In the genomic region with DNA sequence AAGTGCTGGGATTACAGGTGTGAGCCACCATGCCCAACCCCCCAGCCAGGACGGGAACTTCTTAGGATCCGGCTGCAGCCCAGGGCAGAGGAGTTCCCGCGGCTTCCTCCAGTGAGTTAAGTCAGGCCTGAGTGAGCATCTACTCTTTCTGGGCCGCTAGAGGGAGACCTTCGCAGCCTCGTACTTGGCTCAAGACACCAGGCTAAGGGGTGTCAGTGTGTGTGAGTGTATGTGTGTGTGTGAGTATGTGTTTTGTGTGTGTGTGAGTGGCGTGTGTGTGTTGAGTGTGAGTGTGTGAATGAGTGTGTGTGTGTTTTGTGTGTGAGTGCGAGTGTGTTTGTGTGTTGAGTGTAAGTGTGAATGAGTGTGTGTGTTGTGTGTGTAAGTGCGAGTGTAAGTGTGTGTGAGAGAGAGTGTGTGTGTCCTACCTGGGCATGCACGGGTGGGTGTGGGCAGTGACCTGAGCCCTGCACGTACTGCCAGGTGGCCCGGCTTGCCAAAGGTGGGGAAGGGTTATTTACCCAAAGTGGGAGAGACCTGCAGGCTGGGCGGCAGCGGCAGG, we compare ENCODE assay signal across 1 cellular context.
A peak's percentile ranks its signal among the peaks of the same experiment; 100 is the strongest.
TF ChIP-seq lines count a peak whose summit lies in the region.

No MANE protein-coding gene starts in this region.

TF ChIP-seq in HepG2, 621 proteins besides CTCF, POLR2A, EP300 and RAD21 (continued from another document and continues in another):
- TF ChIP-seq, protein P1, sequence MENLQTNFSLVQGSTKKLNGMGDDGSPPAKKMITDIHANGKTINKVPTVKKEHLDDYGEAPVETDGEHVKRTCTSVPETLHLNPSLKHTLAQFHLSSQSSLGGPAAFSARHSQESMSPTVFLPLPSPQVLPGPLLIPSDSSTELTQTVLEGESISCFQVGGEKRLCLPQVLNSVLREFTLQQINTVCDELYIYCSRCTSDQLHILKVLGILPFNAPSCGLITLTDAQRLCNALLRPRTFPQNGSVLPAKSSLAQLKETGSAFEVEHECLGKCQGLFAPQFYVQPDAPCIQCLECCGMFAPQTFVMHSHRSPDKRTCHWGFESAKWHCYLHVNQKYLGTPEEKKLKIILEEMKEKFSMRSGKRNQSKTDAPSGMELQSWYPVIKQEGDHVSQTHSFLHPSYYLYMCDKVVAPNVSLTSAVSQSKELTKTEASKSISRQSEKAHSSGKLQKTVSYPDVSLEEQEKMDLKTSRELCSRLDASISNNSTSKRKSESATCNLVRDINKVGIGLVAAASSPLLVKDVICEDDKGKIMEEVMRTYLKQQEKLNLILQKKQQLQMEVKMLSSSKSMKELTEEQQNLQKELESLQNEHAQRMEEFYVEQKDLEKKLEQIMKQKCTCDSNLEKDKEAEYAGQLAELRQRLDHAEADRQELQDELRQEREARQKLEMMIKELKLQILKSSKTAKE (CRISPR knock-in tag; IDR thresholded peaks at IDR 0.05; ENCODE audit: borderline replicate concordance): peak; percentile 28; the same call in 1 of the 2 replicates
- TF ChIP-seq RARA (CRISPR knock-in tag; IDR thresholded peaks at IDR 0.05) (0 out of 2 replicates have a peak, but pooled peaks have one; percentile 26), THAP11 (CRISPR knock-in tag; IDR thresholded peaks at IDR 0.05) (peak; percentile 43; the same call in 1 of the 2 replicates), RNF2 (conservative IDR thresholded peaks at IDR 0.05; ENCODE audit: low read depth) (0 out of 2 replicates have a peak, but pooled peaks have one; percentile 48), RXRB (CRISPR knock-in tag; IDR thresholded peaks at IDR 0.05; ENCODE audit: borderline replicate concordance) (peak; percentile 32; the same call in 1 of the 2 replicates), ZNF720 (CRISPR knock-in tag; IDR thresholded peaks at IDR 0.05) (peak; percentile 69; the same call in 1 of the 2 replicates), ZSCAN31 (CRISPR knock-in tag; IDR thresholded peaks at IDR 0.05; ENCODE audit: low read depth) (no peak), PBX3 (CRISPR knock-in tag; IDR thresholded peaks at IDR 0.05; ENCODE audit: borderline replicate concordance) (no peak), ZNF543 (CRISPR knock-in tag; IDR thresholded peaks at IDR 0.05) (no peak), STAG1 (CRISPR knock-in tag; IDR thresholded peaks at IDR 0.05) (peak; percentile 81), ZMYM4 (CRISPR knock-in tag; IDR thresholded peaks at IDR 0.05) (no peak), NONO (IDR thresholded peaks at IDR 0.05) (0 out of 2 replicates have a peak, but pooled peaks have one; percentile 25), NONO (CRISPR knock-in tag; conservative IDR thresholded peaks at IDR 0.05) (peak; percentile 61; the same call in 1 of the 2 replicates), ZNF614 (CRISPR knock-in tag; IDR thresholded peaks at IDR 0.05; ENCODE audit: borderline replicate concordance) (peak; percentile 37; the same call in 1 of the 2 replicates), ARNT (IDR thresholded peaks at IDR 0.05) (peak; percentile 7; the same call in 1 of the 2 replicates), SMARCE1 (IDR thresholded peaks at IDR 0.05; ENCODE audit: borderline replicate concordance) (no peak), FOXP1 (IDR thresholded peaks at IDR 0.05) (peak; percentile 52; the same call in 1 of the 2 replicates), FOXP1 (CRISPR knock-in tag; IDR thresholded peaks at IDR 0.05) (no peak), KLF11 (CRISPR knock-in tag; IDR thresholded peaks at IDR 0.05) (no peak), CEBPG (CRISPR knock-in tag; IDR thresholded peaks at IDR 0.05) (no peak), HOMEZ (CRISPR knock-in tag; IDR thresholded peaks at IDR 0.05; ENCODE audit: low read depth) (0 out of 2 replicates have a peak, but pooled peaks have one; percentile 39), MAZ (IDR thresholded peaks at IDR 0.05; ENCODE audit: borderline replicate concordance, low read depth, low read length) (no peak), MAZ (CRISPR knock-in tag; IDR thresholded peaks at IDR 0.05; ENCODE audit: low read depth) (0 out of 2 replicates have a peak, but pooled peaks have one; percentile 6), HNF1A (IDR thresholded peaks at IDR 0.05; ENCODE audit: low read depth) (no peak), HNF1A (CRISPR knock-in tag; IDR thresholded peaks at IDR 0.05; ENCODE audit: borderline replicate concordance) (0 out of 2 replicates have a peak, but pooled peaks have one; percentile 18), ZNF646 (CRISPR knock-in tag; IDR thresholded peaks at IDR 0.05) (peak; percentile 94), ZNF562 (CRISPR knock-in tag; IDR thresholded peaks at IDR 0.05; ENCODE audit: borderline replicate concordance) (no peak), ZNF180 (CRISPR knock-in tag; IDR thresholded peaks at IDR 0.05; ENCODE audit: borderline replicate concordance, low read depth) (no peak), RBFOX2 (IDR thresholded peaks at IDR 0.05; ENCODE audit: low read depth, low read length) (no peak), IKZF5 (CRISPR knock-in tag; IDR thresholded peaks at IDR 0.05) (no peak; the same call in 1 of the 2 replicates), ZNF101 (CRISPR knock-in tag; IDR thresholded peaks at IDR 0.05; ENCODE audit: borderline replicate concordance, low read depth) (no peak), ZNF547 (CRISPR knock-in tag; IDR thresholded peaks at IDR 0.05) (no peak), ZNF546 (CRISPR knock-in tag; conservative IDR thresholded peaks at IDR 0.05) (no peak), HNRNPL (IDR thresholded peaks at IDR 0.05; ENCODE audit: low read depth, low read length) (0 out of 2 replicates have a peak, but pooled peaks have one; percentile 26)
- TF ChIP-seq, protein P2, sequence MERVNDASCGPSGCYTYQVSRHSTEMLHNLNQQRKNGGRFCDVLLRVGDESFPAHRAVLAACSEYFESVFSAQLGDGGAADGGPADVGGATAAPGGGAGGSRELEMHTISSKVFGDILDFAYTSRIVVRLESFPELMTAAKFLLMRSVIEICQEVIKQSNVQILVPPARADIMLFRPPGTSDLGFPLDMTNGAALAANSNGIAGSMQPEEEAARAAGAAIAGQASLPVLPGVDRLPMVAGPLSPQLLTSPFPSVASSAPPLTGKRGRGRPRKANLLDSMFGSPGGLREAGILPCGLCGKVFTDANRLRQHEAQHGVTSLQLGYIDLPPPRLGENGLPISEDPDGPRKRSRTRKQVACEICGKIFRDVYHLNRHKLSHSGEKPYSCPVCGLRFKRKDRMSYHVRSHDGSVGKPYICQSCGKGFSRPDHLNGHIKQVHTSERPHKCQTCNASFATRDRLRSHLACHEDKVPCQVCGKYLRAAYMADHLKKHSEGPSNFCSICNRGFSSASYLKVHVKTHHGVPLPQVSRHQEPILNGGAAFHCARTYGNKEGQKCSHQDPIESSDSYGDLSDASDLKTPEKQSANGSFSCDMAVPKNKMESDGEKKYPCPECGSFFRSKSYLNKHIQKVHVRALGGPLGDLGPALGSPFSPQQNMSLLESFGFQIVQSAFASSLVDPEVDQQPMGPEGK (CRISPR knock-in tag; IDR thresholded peaks at IDR 0.05): 0 out of 2 replicates have a peak, but pooled peaks have one; percentile 39
- TF ChIP-seq, protein P3, sequence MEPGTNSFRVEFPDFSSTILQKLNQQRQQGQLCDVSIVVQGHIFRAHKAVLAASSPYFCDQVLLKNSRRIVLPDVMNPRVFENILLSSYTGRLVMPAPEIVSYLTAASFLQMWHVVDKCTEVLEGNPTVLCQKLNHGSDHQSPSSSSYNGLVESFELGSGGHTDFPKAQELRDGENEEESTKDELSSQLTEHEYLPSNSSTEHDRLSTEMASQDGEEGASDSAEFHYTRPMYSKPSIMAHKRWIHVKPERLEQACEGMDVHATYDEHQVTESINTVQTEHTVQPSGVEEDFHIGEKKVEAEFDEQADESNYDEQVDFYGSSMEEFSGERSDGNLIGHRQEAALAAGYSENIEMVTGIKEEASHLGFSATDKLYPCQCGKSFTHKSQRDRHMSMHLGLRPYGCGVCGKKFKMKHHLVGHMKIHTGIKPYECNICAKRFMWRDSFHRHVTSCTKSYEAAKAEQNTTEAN (CRISPR knock-in tag; conservative IDR thresholded peaks at IDR 0.05): peak; percentile 67
